ENCODE assay signal across 1 cellular context in the genomic region with DNA sequence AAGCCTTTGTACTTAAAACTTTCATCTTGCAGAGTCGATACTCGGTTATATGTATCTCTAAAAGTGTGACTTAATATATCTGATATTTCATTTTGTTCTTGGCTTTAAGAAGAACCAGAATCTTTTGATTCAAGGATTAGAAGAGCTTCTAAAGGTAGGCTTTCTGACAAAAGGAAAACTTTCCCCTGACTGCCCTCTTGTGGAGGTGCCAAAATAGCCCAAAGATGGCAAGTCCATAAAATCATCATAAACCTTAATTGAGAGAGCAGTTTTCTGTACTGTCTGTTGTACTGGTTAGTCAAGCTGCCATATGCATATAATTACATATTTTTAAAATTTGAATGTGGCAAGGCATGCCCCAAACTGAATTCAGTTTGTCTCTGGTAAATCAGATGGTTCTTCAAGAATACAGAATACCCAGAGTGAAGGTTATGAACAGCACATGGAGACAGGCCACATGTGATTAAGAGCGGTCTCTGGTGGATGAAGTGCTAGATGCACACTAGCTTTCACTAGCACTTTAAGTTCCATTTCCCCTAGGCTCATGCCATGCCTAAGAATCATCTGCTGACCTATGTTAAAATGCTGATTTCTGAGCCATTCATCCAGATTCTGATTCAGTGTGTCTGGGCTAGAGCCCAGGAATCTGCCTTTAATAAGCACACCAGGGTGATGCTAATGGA.
TF ChIP-seq lines count a peak whose summit lies in the region.

No MANE protein-coding gene starts in this region.

TF ChIP-seq in HEK293T, 16 proteins besides CTCF, POLR2A, EP300 and RAD21 (continued from another document):
- TF ChIP-seq, protein P1, sequence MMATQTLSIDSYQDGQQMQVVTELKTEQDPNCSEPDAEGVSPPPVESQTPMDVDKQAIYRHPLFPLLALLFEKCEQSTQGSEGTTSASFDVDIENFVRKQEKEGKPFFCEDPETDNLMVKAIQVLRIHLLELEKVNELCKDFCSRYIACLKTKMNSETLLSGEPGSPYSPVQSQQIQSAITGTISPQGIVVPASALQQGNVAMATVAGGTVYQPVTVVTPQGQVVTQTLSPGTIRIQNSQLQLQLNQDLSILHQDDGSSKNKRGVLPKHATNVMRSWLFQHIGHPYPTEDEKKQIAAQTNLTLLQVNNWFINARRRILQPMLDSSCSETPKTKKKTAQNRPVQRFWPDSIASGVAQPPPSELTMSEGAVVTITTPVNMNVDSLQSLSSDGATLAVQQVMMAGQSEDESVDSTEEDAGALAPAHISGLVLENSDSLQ (IDR thresholded peaks at IDR 0.05), result no peak
- TF ChIP-seq BHLHE40 (IDR thresholded peaks at IDR 0.05; ENCODE audit: borderline replicate concordance) (no peak), L3MBTL2 (conservative IDR thresholded peaks at IDR 0.05) (no peak), SP1 (IDR thresholded peaks at IDR 0.05) (no peak), CTBP1 (IDR thresholded peaks at IDR 0.05; ENCODE audit: borderline replicate concordance) (no peak), HDGF (IDR thresholded peaks at IDR 0.05; ENCODE audit: borderline replicate concordance) (no peak)
TF ChIP-seq in HEK293T: peak in this region for 0.
